ENCODE assay signal across 32 cellular contexts in genomic region chr3:88078930-88079329, GRCh38.
"Had no signal": no experiment of that assay in that cellular context is flagged by ENCODE, and none has a peak within 500 bp of the region (broad histone marks: within the 10 kb centered on the region; RNA-seq: fewer than 3 reads in every experiment).

No MANE protein-coding gene starts in this region.

- DNase-seq: naive thymus-derived CD8-positive, alpha-beta T cell; nephron progenitor cell; nucleus accumbens; posterior cingulate gyrus; psoas muscle; right cardiac atrium; spleen; stimulated activated CD4-positive, alpha-beta T cell treated with anti-CD3 and anti-CD28 coated beads, Interleukin-12 subunit alpha, Interleukin-12 subunit beta, amount 100 ng/mL, for 4 hours; stimulated activated CD4-positive, alpha-beta T cell treated with anti-CD3 and anti-CD28 coated beads, Interleukin-1b, Interleukin-23, amount 100 ng/mL, for 48 hours; stimulated activated CD4-positive, alpha-beta T cell treated with anti-CD3 and anti-CD28 coated beads, Interleukin-4, amount 100 ng/mL, for 1 hour; stimulated activated CD4-positive, alpha-beta T cell treated with anti-CD3 and anti-CD28 coated beads, Interleukin-4, amount 100 ng/mL, for 4 hours; stimulated activated CD8-positive, alpha-beta memory T cell treated with anti-CD3 and anti-CD28 coated beads, Interleukin-4, amount 100 ng/mL, for 48 hours; stimulated activated naive CD4-positive, alpha-beta T cell; stimulated activated naive CD8-positive, alpha-beta T cell treated with anti-CD3 and anti-CD28 coated beads, Interleukin-15, amount 100 ng/mL, for 72 hours; stimulated activated naive CD8-positive, alpha-beta T cell treated with anti-CD3 and anti-CD28 coated beads, Interleukin-15, Interleukin-2, amounts not matched to agents 100 U/mL and 50 U/mL, for 24 hours; substantia nigra; testis; tibial artery; transverse colon; upper lobe of right lung; uterus had no signal

- H3K4me3 ChIP-seq: psoas muscle, skin epidermis, smooth muscle cell, spleen, suprapubic skin, testis, tibial artery, transverse colon, upper lobe of right lung, uterus had no signal

- H3K27me3 Mint-ChIP-seq: naive thymus-derived CD8-positive, alpha-beta T cell; natural killer cell treated with Interleukin-12 subunit alpha and Interleukin-12 subunit beta and Interleukin-15 and Interleukin-18, amount 100 ng/mL, for 72 hours; progenitor cell of endocrine pancreas; stimulated activated memory B cell treated with anti-CD40 and anti-IgM and Interleukin-4, amounts not matched to agents 10 μg/mL and 1 μg/mL and 100 μg/mL, for 72 hours; stimulated activated naive CD8-positive, alpha-beta T cell treated with anti-CD3 and anti-CD28 coated beads, Interleukin-15, amount 100 ng/mL, for 72 hours; type B pancreatic cell had no signal

- H3K9me3 ChIP-seq: neutrophil, psoas muscle, suprapubic skin, testis, transverse colon, upper lobe of right lung, uterus had no signal

- ATAC-seq: naive thymus-derived CD8-positive, alpha-beta T cell; natural killer cell treated with Interleukin-12 subunit alpha and Interleukin-12 subunit beta and Interleukin-15 and Interleukin-18, amount 100 ng/mL, for 72 hours; psoas muscle; right cardiac atrium; sciatic nerve; stimulated activated memory B cell treated with anti-CD40 and anti-IgM and Interleukin-4, amounts not matched to agents 10 μg/mL and 1 μg/mL and 100 μg/mL, for 72 hours; stimulated activated naive CD8-positive, alpha-beta T cell treated with anti-CD3 and anti-CD28 coated beads, Interleukin-15, amount 100 ng/mL, for 72 hours; stimulated activated naive CD8-positive, alpha-beta T cell treated with anti-CD3 and anti-CD28 coated beads, Interleukin-15, Interleukin-2, amounts not matched to agents 100 U/mL and 50 U/mL, for 24 hours; upper lobe of right lung had no signal

- H3K4me3 Mint-ChIP-seq: naive thymus-derived CD8-positive, alpha-beta T cell; natural killer cell treated with Interleukin-12 subunit alpha and Interleukin-12 subunit beta and Interleukin-15 and Interleukin-18, amount 100 ng/mL, for 72 hours; nephron progenitor cell; neural crest cell; stimulated activated memory B cell treated with anti-CD40 and anti-IgM and Interleukin-4, amounts not matched to agents 10 μg/mL and 1 μg/mL and 100 μg/mL, for 72 hours; stimulated activated naive CD8-positive, alpha-beta T cell treated with anti-CD3 and anti-CD28 coated beads, Interleukin-15, amount 100 ng/mL, for 72 hours; type B pancreatic cell had no signal

- H3K9ac ChIP-seq: parathyroid adenoma had no signal

- H3K9me3 Mint-ChIP-seq: naive thymus-derived CD8-positive, alpha-beta T cell; natural killer cell treated with Interleukin-12 subunit alpha and Interleukin-12 subunit beta and Interleukin-15 and Interleukin-18, amount 100 ng/mL, for 72 hours; stimulated activated memory B cell treated with anti-CD40 and anti-IgM and Interleukin-4, amounts not matched to agents 10 μg/mL and 1 μg/mL and 100 μg/mL, for 72 hours; stimulated activated naive CD8-positive, alpha-beta T cell treated with anti-CD3 and anti-CD28 coated beads, Interleukin-15, amount 100 ng/mL, for 72 hours had no signal

- H3K36me3 Mint-ChIP-seq: natural killer cell treated with Interleukin-12 subunit alpha and Interleukin-12 subunit beta and Interleukin-15 and Interleukin-18, amount 100 ng/mL, for 72 hours had no signal

- H3K27ac Mint-ChIP-seq: natural killer cell treated with Interleukin-12 subunit alpha and Interleukin-12 subunit beta and Interleukin-15 and Interleukin-18, amount 100 ng/mL, for 72 hours; nephron progenitor cell; progenitor cell of endocrine pancreas; stimulated activated memory B cell treated with anti-CD40 and anti-IgM and Interleukin-4, amounts not matched to agents 10 μg/mL and 1 μg/mL and 100 μg/mL, for 72 hours; stimulated activated naive CD8-positive, alpha-beta T cell treated with anti-CD3 and anti-CD28 coated beads, Interleukin-15, amount 100 ng/mL, for 72 hours; type B pancreatic cell had no signal

- H3K27me3 ChIP-seq: neutrophil, spleen, suprapubic skin, testis, tibial artery, transverse colon, upper lobe of right lung, uterus had no signal

- H3K27ac ChIP-seq: neutrophil, parathyroid adenoma, psoas muscle, skin epidermis, spleen, suprapubic skin, testis, tibial artery, transverse colon, upper lobe of right lung, uterus had no signal

- H3K4me1 ChIP-seq: parathyroid adenoma, testis, uterus had no signal

- H2AFZ ChIP-seq: parathyroid adenoma had no signal

- H3K36me3 ChIP-seq: neutrophil, suprapubic skin, transverse colon, upper lobe of right lung, uterus had no signal

- H3K4me2 ChIP-seq: smooth muscle cell had no signal
